Comparison of ENCODE assay signal across 9 cellular contexts in the genomic region with DNA sequence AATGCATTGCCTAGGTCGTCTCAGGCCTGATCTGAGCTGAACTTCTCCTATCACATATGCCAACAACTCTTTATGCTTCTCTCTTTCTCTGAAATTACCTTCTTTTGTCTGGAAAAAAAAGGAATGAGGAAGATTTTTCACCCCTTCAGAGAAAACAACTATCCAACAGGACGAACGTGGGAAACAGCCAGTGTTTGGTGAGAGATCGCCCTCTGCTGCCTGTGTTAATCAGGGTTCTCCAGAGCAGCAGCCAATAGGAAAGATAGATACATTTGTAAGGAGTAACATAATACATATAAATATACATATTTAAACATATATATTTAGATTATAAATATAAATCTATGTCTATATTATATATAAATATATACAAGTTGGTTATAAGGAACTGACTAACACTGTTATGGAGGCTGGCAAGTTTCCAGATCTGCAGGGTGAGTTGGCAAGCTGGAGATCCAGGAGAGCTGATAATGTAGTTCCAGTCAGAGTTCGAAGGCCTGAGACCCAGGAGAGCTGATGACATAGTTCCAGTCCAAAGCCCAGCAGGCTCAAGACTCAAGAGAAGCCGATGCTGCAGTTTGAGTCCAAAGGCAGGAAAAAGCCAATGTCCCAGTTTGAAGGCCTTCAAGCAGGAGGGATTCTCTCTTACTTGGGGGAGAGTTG. TPM values are rescaled to one million over a fixed set of nuclear protein-coding genes. Genes with fewer than 3 reads are reported as not detected.
A peak's percentile ranks its signal among the peaks of the same experiment; 100 is the strongest.
DNase-seq lines count a peak whose midpoint lies in the region; ATAC-seq and TF ChIP-seq lines count a peak whose summit lies in the region.
"Had no signal": no experiment of that assay in that cellular context is flagged by ENCODE, and none has a peak within 500 bp of the region (broad histone marks: within the 10 kb centered on the region; RNA-seq: fewer than 3 reads in every experiment).

No MANE protein-coding gene starts in this region.

- H2AFZ ChIP-seq in osteoblast (ENCODE audit: low read length) = peak overlapping the region; percentile 31

- POLR2A ChIA-PET in naive thymus-derived CD8-positive, alpha-beta T cell (lab: Charles Lee) = no interaction called here

- no peaks in the 10 kb centered on the region for H3K27me3 ChIP-seq in osteoblast (ENCODE audit: insufficient read depth, low read length)

- no peak overlapping the region for H3K4me2 ChIP-seq in osteoblast (ENCODE audit: insufficient read depth, low read length)

- H3K79me2 ChIP-seq in osteoblast (ENCODE audit: insufficient read depth, low read length) = no peaks in the 10 kb centered on the region

- H3K9me3 ChIP-seq in osteoblast (ENCODE audit: low read depth, low read length) = no peaks in the 10 kb centered on the region

- no peak for ATAC-seq in activated naive CD8-positive, alpha-beta T cell treated with anti-CD3 and anti-CD28 coated beads, Interleukin-2, amount 50 U/mL, for 24 hours
- no peak for ATAC-seq in naive thymus-derived CD8-positive, alpha-beta T cell

- H3K27ac ChIP-seq in osteoblast (ENCODE audit: low read depth, low read length) = no peak overlapping the region

- H3K4me1 ChIP-seq in osteoblast (ENCODE audit: insufficient read depth, low read length) = peaks cover 11% of the 10 kb centered on the region

- no peak overlapping the region for H3K27ac Mint-ChIP-seq in activated naive CD8-positive, alpha-beta T cell treated with anti-CD3 and anti-CD28 coated beads, Interleukin-2, amount 50 U/mL, for 24 hours
- H3K27ac Mint-ChIP-seq in activated naive CD8-positive, alpha-beta T cell treated with anti-CD3 and anti-CD28 coated beads for 36 hours = no peak overlapping the region
- no peak overlapping the region for H3K27ac Mint-ChIP-seq in naive thymus-derived CD8-positive, alpha-beta T cell
- H3K27ac Mint-ChIP-seq: activated naive CD4-positive, alpha-beta T cell treated with anti-CD3 and anti-CD28 coated beads, Interleukin-2, amount 50 U/mL, for 24 hours had no signal

- H3K4me3 ChIP-seq in osteoblast (ENCODE audit: insufficient read depth, low read length) = no peak overlapping the region

- H3K9me3 Mint-ChIP-seq in activated naive CD8-positive, alpha-beta T cell treated with anti-CD3 and anti-CD28 coated beads, Interleukin-2, amount 50 U/mL, for 24 hours = no peaks in the 10 kb centered on the region
- no peaks in the 10 kb centered on the region for H3K9me3 Mint-ChIP-seq in activated naive CD8-positive, alpha-beta T cell treated with anti-CD3 and anti-CD28 coated beads for 36 hours
- H3K9me3 Mint-ChIP-seq in naive thymus-derived CD8-positive, alpha-beta T cell = no peaks in the 10 kb centered on the region
- H3K9me3 Mint-ChIP-seq: activated naive CD4-positive, alpha-beta T cell treated with anti-CD3 and anti-CD28 coated beads, Interleukin-2, amount 50 U/mL, for 24 hours had no signal

- peaks cover 8% of the 10 kb centered on the region for H3K27me3 Mint-ChIP-seq in activated naive CD8-positive, alpha-beta T cell treated with anti-CD3 and anti-CD28 coated beads, Interleukin-2, amount 50 U/mL, for 24 hours
- H3K27me3 Mint-ChIP-seq in activated naive CD8-positive, alpha-beta T cell treated with anti-CD3 and anti-CD28 coated beads for 36 hours = no peaks in the 10 kb centered on the region
- peaks cover 3 to 13% (median 6%) of the 10 kb centered on the region in 5 donors for H3K27me3 Mint-ChIP-seq in naive thymus-derived CD8-positive, alpha-beta T cell
- H3K27me3 Mint-ChIP-seq: activated naive CD4-positive, alpha-beta T cell treated with anti-CD3 and anti-CD28 coated beads, Interleukin-2, amount 50 U/mL, for 24 hours had no signal

- peak; percentile 59 for TF ChIP-seq CTCF in osteoblast (IDR thresholded peaks at IDR 0.05; ENCODE audit: extremely low read depth, low read depth, low read length)

- H3K4me3 Mint-ChIP-seq in activated naive CD8-positive, alpha-beta T cell treated with anti-CD3 and anti-CD28 coated beads, Interleukin-2, amount 50 U/mL, for 24 hours = no peak overlapping the region
- no peak overlapping the region for H3K4me3 Mint-ChIP-seq in activated naive CD8-positive, alpha-beta T cell treated with anti-CD3 and anti-CD28 coated beads for 36 hours
- H3K4me3 Mint-ChIP-seq in naive thymus-derived CD8-positive, alpha-beta T cell = no peak overlapping the region
- H3K4me3 Mint-ChIP-seq: activated naive CD4-positive, alpha-beta T cell treated with anti-CD3 and anti-CD28 coated beads, Interleukin-2, amount 50 U/mL, for 24 hours had no signal

- H4K20me1 ChIP-seq in osteoblast (ENCODE audit: insufficient read depth, low read length) = no peaks in the 10 kb centered on the region

- peak; percentile 7 for DNase-seq in activated naive CD8-positive, alpha-beta T cell treated with anti-CD3 and anti-CD28 coated beads, Interleukin-2, amount 50 U/mL, for 24 hours
- no peak for DNase-seq in activated naive CD8-positive, alpha-beta T cell treated with anti-CD3 and anti-CD28 coated beads for 36 hours
- DNase-seq in NCI-H526 treated with DMSO at 0.1 percent for 48 hours (lab: John Stamatoyannopoulos, UW) (peak; percentile 1), dermis microvascular lymphatic vessel endothelial cell (ENCODE audit: low read depth in 2 of 2) (peak; percentile 9 to 45), osteoblast (ENCODE audit: insufficient read length, low spot score, missing footprints) (no peak), NCI-H2081 treated with DMSO at 0.1 percent for 48 hours (lab: John Stamatoyannopoulos, UW) (no peak), NK-92 (lab: John Stamatoyannopoulos, UW; ENCODE audit: unreplicated experiment) (no peak)
- no peak for DNase-seq in naive thymus-derived CD8-positive, alpha-beta T cell

- H3K36me3 ChIP-seq in osteoblast (ENCODE audit: insufficient read depth, low read length) = no peaks in the 10 kb centered on the region

- no peaks in the 10 kb centered on the region for H3K36me3 Mint-ChIP-seq in activated naive CD8-positive, alpha-beta T cell treated with anti-CD3 and anti-CD28 coated beads, Interleukin-2, amount 50 U/mL, for 24 hours (ENCODE audit: low read depth)
- H3K36me3 Mint-ChIP-seq in activated naive CD8-positive, alpha-beta T cell treated with anti-CD3 and anti-CD28 coated beads for 36 hours = no peaks in the 10 kb centered on the region
- no peaks in the 10 kb centered on the region for H3K36me3 Mint-ChIP-seq in naive thymus-derived CD8-positive, alpha-beta T cell
- H3K36me3 Mint-ChIP-seq: activated naive CD4-positive, alpha-beta T cell treated with anti-CD3 and anti-CD28 coated beads, Interleukin-2, amount 50 U/mL, for 24 hours had no signal

- peaks cover 5% of the 10 kb centered on the region for H3K4me1 Mint-ChIP-seq in activated naive CD8-positive, alpha-beta T cell treated with anti-CD3 and anti-CD28 coated beads, Interleukin-2, amount 50 U/mL, for 24 hours
- no peaks in the 10 kb centered on the region for H3K4me1 Mint-ChIP-seq in activated naive CD8-positive, alpha-beta T cell treated with anti-CD3 and anti-CD28 coated beads for 36 hours
- H3K4me1 Mint-ChIP-seq in naive thymus-derived CD8-positive, alpha-beta T cell = peaks cover 2 to 9% (median 5%) of the 10 kb centered on the region in 4 donors

RNA-seq across cellular contexts. Expression of gene CETN2, which starts 13.3 kb away (rescaled TPM):
- 10 to 100 TPM; 10.2 to 11.0 TPM for total RNA-seq in activated naive CD8-positive, alpha-beta T cell treated with anti-CD3 and anti-CD28 coated beads for 36 hours
- total RNA-seq in dermis microvascular lymphatic vessel endothelial cell = 14.4 and 17.3 TPM in 2 replicates
- total RNA-seq in osteoblast = 42.1 and 44.2 TPM in 2 replicates
- 1 to 10 TPM; 6.3 to 7.3 TPM for total RNA-seq in naive thymus-derived CD8-positive, alpha-beta T cell
- 10 to 100 TPM; 23.3 to 30.8 (median 27.7) TPM for polyA plus RNA-seq in naive thymus-derived CD8-positive, alpha-beta T cell

RNA-seq across cellular contexts. Expression of gene NSDHL, which starts 13.7 kb away (rescaled TPM):
- 10 to 100 TPM; 21.3 to 21.6 TPM for total RNA-seq in activated naive CD8-positive, alpha-beta T cell treated with anti-CD3 and anti-CD28 coated beads for 36 hours
- total RNA-seq in dermis microvascular lymphatic vessel endothelial cell (13.9 and 15.5 TPM in 2 replicates), osteoblast (15.9 and 18.9 TPM in 2 replicates)
- total RNA-seq in naive thymus-derived CD8-positive, alpha-beta T cell = 1 to 10 TPM; 6.8 to 7.6 TPM
- polyA plus RNA-seq in naive thymus-derived CD8-positive, alpha-beta T cell = 10 to 100 TPM; 10.5 to 13.0 (median 12.7) TPM

RNA-seq across cellular contexts. Expression of gene MAGEA6, which starts 47.7 kb away (rescaled TPM):
- total RNA-seq in activated naive CD8-positive, alpha-beta T cell treated with anti-CD3 and anti-CD28 coated beads for 36 hours = not detected
- total RNA-seq in dermis microvascular lymphatic vessel endothelial cell = not detected in 2 replicates
- not detected in 2 replicates for total RNA-seq in osteoblast
- total RNA-seq in naive thymus-derived CD8-positive, alpha-beta T cell = not detected
- polyA plus RNA-seq in naive thymus-derived CD8-positive, alpha-beta T cell = not detected

RNA-seq across cellular contexts. Expression of gene CSAG3, which starts 58.2 kb away (rescaled TPM):
- not detected for total RNA-seq in activated naive CD8-positive, alpha-beta T cell treated with anti-CD3 and anti-CD28 coated beads for 36 hours
- total RNA-seq in dermis microvascular lymphatic vessel endothelial cell (not detected in 2 replicates), osteoblast (not detected in 2 replicates)
- total RNA-seq in naive thymus-derived CD8-positive, alpha-beta T cell = not detected
- not detected for polyA plus RNA-seq in naive thymus-derived CD8-positive, alpha-beta T cell

Comparison
In these comparisons a context has a peak if more than half of its experiments do, and no peak if none do; other contexts are left out.
1. DNase-seq: peak in activated naive CD8-positive, alpha-beta T cell treated with anti-CD3 and anti-CD28 coated beads, Interleukin-2, amount 50 U/mL, for 24 hours (single experiment), NCI-H526 treated with DMSO at 0.1 percent for 48 hours (single experiment) and dermis microvascular lymphatic vessel endothelial cell (2 of 2); none in activated naive CD8-positive, alpha-beta T cell treated with anti-CD3 and anti-CD28 coated beads for 36 hours (single experiment), osteoblast (single experiment), NCI-H2081 treated with DMSO at 0.1 percent for 48 hours (single experiment), NK-92 (single experiment) and naive thymus-derived CD8-positive, alpha-beta T cell (0 of 10).